ENCODE assay signal across 14 cellular contexts in the genomic region with DNA sequence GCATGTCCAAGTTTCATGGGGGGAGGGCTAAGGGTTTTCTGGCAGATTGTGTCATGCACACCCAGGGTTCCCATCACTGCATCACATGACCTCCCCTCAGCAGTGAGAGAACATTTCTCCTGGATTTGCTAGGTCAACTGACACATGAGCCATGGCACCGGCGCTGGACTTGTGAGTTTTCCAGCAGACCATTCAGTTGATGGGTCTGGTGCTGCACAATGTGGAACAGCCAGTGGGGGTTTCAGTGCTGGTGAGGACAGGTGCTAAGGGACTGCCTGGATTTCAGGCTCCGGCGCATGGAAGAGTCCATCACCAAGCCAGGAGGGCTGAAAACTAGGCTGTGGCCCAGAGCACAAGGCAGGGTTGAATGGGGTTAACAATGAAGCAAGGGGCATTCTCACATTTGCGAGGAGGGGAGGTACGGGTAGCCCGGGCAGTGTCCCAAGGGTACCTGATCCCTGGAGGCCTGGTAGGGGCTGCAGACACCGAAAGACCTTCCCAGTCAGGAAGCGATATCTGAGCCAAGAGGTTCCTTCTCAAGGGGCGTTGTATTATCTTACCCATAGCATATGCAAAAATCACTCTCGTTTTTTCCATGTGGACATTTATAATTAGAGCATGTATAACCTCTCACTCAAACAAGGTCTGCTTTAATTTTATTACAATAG.
"Had no signal": no experiment of that assay in that cellular context is flagged by ENCODE, and none has a peak within 500 bp of the region (broad histone marks: within the 10 kb centered on the region; RNA-seq: fewer than 3 reads in every experiment).

No MANE protein-coding gene starts in this region.

- ATAC-seq: left colon; stimulated activated effector memory CD8-positive, alpha-beta T cell treated with anti-CD3 and anti-CD28 coated beads, Interleukin-12 subunit alpha, Interleukin-12 subunit beta, amount 100 ng/mL, for 72 hours had no signal

- H3K27ac Mint-ChIP-seq: activated naive CD8-positive, alpha-beta T cell treated with anti-CD3 and anti-CD28 coated beads, Interleukin-2, amount 10 ng/mL, durations not matched to agents 7 days and 5 days; immature natural killer cell; nephron progenitor cell; stimulated activated effector memory CD8-positive, alpha-beta T cell treated with anti-CD3 and anti-CD28 coated beads, Interleukin-12 subunit alpha, Interleukin-12 subunit beta, amount 100 ng/mL, for 72 hours had no signal

- H3K27ac ChIP-seq: ovary had no signal

- H3K4me3 ChIP-seq: ovary, skin epidermis had no signal

- H3K9me3 Mint-ChIP-seq: activated naive CD8-positive, alpha-beta T cell treated with anti-CD3 and anti-CD28 coated beads, Interleukin-2, amount 10 ng/mL, durations not matched to agents 7 days and 5 days; immature natural killer cell; nephron progenitor cell; stimulated activated effector memory CD8-positive, alpha-beta T cell treated with anti-CD3 and anti-CD28 coated beads, Interleukin-12 subunit alpha, Interleukin-12 subunit beta, amount 100 ng/mL, for 72 hours had no signal

- H3K27me3 ChIP-seq: colonic mucosa, ovary, tibial artery had no signal

- H3K36me3 ChIP-seq: colonic mucosa, esophagus squamous epithelium, ovary had no signal

- DNase-seq: activated CD4-positive, CD25-positive, alpha-beta regulatory T cell; activated gamma-delta T cell treated with Interleukin-2 at 50 U/mL for 16 hours; activated naive CD8-positive, alpha-beta T cell treated with anti-CD3 and anti-CD28 coated beads, Interleukin-2, amount 10 ng/mL, durations not matched to agents 7 days and 5 days; activated T-cell treated with anti-CD3 and anti-CD28 coated beads, Interleukin-2, amount 50 U/mL, for 1 hour; colonic mucosa; esophagus squamous epithelium; foreskin fibroblast; immature natural killer cell; nephron progenitor cell had no signal

- H3K4me1 Mint-ChIP-seq: activated naive CD8-positive, alpha-beta T cell treated with anti-CD3 and anti-CD28 coated beads, Interleukin-2, amount 10 ng/mL, durations not matched to agents 7 days and 5 days; immature natural killer cell; stimulated activated effector memory CD8-positive, alpha-beta T cell treated with anti-CD3 and anti-CD28 coated beads, Interleukin-12 subunit alpha, Interleukin-12 subunit beta, amount 100 ng/mL, for 72 hours had no signal

- H3K4me3 Mint-ChIP-seq: activated naive CD8-positive, alpha-beta T cell treated with anti-CD3 and anti-CD28 coated beads, Interleukin-2, amount 10 ng/mL, durations not matched to agents 7 days and 5 days; immature natural killer cell; nephron progenitor cell; stimulated activated effector memory CD8-positive, alpha-beta T cell treated with anti-CD3 and anti-CD28 coated beads, Interleukin-12 subunit alpha, Interleukin-12 subunit beta, amount 100 ng/mL, for 72 hours had no signal

- H3K9me3 ChIP-seq: colonic mucosa, esophagus squamous epithelium, ovary, tibial artery had no signal

- H3K36me3 Mint-ChIP-seq: activated naive CD8-positive, alpha-beta T cell treated with anti-CD3 and anti-CD28 coated beads, Interleukin-2, amount 10 ng/mL, durations not matched to agents 7 days and 5 days; immature natural killer cell; stimulated activated effector memory CD8-positive, alpha-beta T cell treated with anti-CD3 and anti-CD28 coated beads, Interleukin-12 subunit alpha, Interleukin-12 subunit beta, amount 100 ng/mL, for 72 hours had no signal

- H3K4me1 ChIP-seq: colonic mucosa had no signal
